Comparison of ENCODE assay signal across 8 cellular contexts in genomic region chr1:6026095-6026809, GRCh38. TPM values are rescaled to one million over a fixed set of nuclear protein-coding genes. Genes with fewer than 3 reads are reported as not detected.
DNase-seq lines count a peak whose midpoint lies in the region; ATAC-seq and TF ChIP-seq lines count a peak whose summit lies in the region.

No MANE protein-coding gene starts in this region.

- WGBS in hepatocyte (ENCODE audit: low lambda C conversion rate, missing lambda C conversion rate) = 57% methylated on average over 33 of the region's 34 CpGs

- H3K36me3 ChIP-seq in HUES6 (ENCODE audit: control insufficient read depth, insufficient read depth, low read length) (no peaks in the 10 kb centered on the region), hepatocyte (replicated peaks; ENCODE audit: insufficient read depth, low read depth) (no peaks in the 10 kb centered on the region)

- H3K4me3 ChIP-seq in HUES6 (ENCODE audit: low read depth, low read length) = peak overlapping the region; percentile 20; the same call in 1 of the 2 replicates
- no peak overlapping the region for H3K4me3 ChIP-seq in hepatocyte

- peak overlapping the region; percentile 1 for H3K9ac ChIP-seq in HUES6 (ENCODE audit: low read length)

- H3K4me2 ChIP-seq in hepatocyte = peak overlapping the region; percentile 16

- H3K9me2 ChIP-seq in hepatocyte (replicated peaks; ENCODE audit: insufficient read depth) = no peaks in the 10 kb centered on the region

- DNase-seq in Daoy (ENCODE audit: low read depth) (peak; percentile 76), SHP77 treated with DMSO at 0.1 percent for 48 hours (lab: John Stamatoyannopoulos, UW) (peak; percentile 74), activated gamma-delta T cell treated with Interleukin-2 at 50 U/mL for 16 hours (peak; percentile 92), hepatocyte (ENCODE audit: low spot score) (peak; percentile 63), SW 1271 (lab: John Stamatoyannopoulos, UW) (no peak)
- peak; percentile 73 to 97 (median 84) for DNase-seq in stimulated activated CD4-positive, alpha-beta T cell treated with anti-CD3 and anti-CD28 coated beads, Interleukin-1b, Interleukin-23, amount 100 ng/mL, for 24 hours (ENCODE audit: low read depth in 4 of 4, low spot score in 1 of 4)

- H3K4me1 ChIP-seq in HUES6 (ENCODE audit: control insufficient read depth, insufficient read depth, low read length) (peaks cover 15% of the 10 kb centered on the region), hepatocyte (ENCODE audit: insufficient read depth) (no peaks in the 10 kb centered on the region)

- TF ChIP-seq CTCF in hepatocyte (IDR thresholded peaks at IDR 0.05; ENCODE audit: poor library complexity) = no peak

- H2AFZ ChIP-seq in hepatocyte = no peak overlapping the region

- H3K27ac ChIP-seq in HUES6 (ENCODE audit: low read depth, low read length) (no peak overlapping the region), hepatocyte (no peak overlapping the region)

- ATAC-seq in GM21447 (IDR thresholded peaks at IDR 0.05; ENCODE audit: unreplicated experiment) = peak; percentile 67

- H4K20me1 ChIP-seq in hepatocyte (ENCODE audit: insufficient read depth, poor library complexity, severe bottlenecking) = no peaks in the 10 kb centered on the region

- H3K27me3 ChIP-seq in HUES6 (ENCODE audit: control insufficient read depth, insufficient read depth, low read length) (peaks cover 6% of the 10 kb centered on the region; the same call in 1 of the 2 replicates), hepatocyte (no peaks in the 10 kb centered on the region)

- H3K9me3 ChIP-seq in HUES6 (ENCODE audit: control insufficient read depth, insufficient read depth, low read depth, low read length) (no peaks in the 10 kb centered on the region), hepatocyte (ENCODE audit: low read depth) (no peaks in the 10 kb centered on the region)

- no peaks in the 10 kb centered on the region for H3K79me2 ChIP-seq in hepatocyte

RNA-seq across cellular contexts. Expression of gene KCNAB2, which starts 19.4 kb away (rescaled TPM):
- total RNA-seq in Daoy (2014; rRNA removed; shearing (Covaris generic)) = 8.3 and 12.7 TPM in 2 replicates
- total RNA-seq in hepatocyte = 3.5 and 3.7 TPM in 2 replicates
- polyA plus RNA-seq in hepatocyte = 3.1 and 7.4 TPM in 2 replicates

RNA-seq across cellular contexts. Expression of gene NPHP4, which starts 34.0 kb away (rescaled TPM):
- 3.9 and 5.3 TPM in 2 replicates for total RNA-seq in Daoy (2014; rRNA removed; shearing (Covaris generic))
- 5.4 and 6.0 TPM in 2 replicates for total RNA-seq in hepatocyte
- polyA plus RNA-seq in hepatocyte = 5.6 and 6.7 TPM in 2 replicates

Comparison
In these comparisons a context has a peak if more than half of its experiments do, and no peak if none do; other contexts are left out.
1. DNase-seq: peak in Daoy (single experiment), SHP77 treated with DMSO at 0.1 percent for 48 hours (single experiment), activated gamma-delta T cell treated with Interleukin-2 at 50 U/mL for 16 hours (single experiment), hepatocyte (single experiment) and stimulated activated CD4-positive, alpha-beta T cell treated with anti-CD3 and anti-CD28 coated beads, Interleukin-1b, Interleukin-23, amount 100 ng/mL, for 24 hours (4 of 4); none in SW 1271 (0 of 2).